In genomic region chr1:11558286-11558685, GRCh38 we compare ENCODE assay signal across 21 cellular contexts.
"Had no signal": no experiment of that assay in that cellular context is flagged by ENCODE, and none has a peak within 500 bp of the region (broad histone marks: within the 10 kb centered on the region; RNA-seq: fewer than 3 reads in every experiment).

No MANE protein-coding gene starts in this region.

- H3K27ac ChIP-seq: adrenal gland, ascending aorta, brain microvascular endothelial cell, foreskin keratinocyte, hepatocyte, left ventricle myocardium inferior, neutrophil, ovary, prostate gland had no signal

- H3K27ac Mint-ChIP-seq: activated naive CD8-positive, alpha-beta T cell; activated T-cell treated with anti-CD3 and anti-CD28 coated beads, Interleukin-2, amount 50 U/mL, for 24 hours; activated T-helper 17 cell treated with anti-CD3 and anti-CD28 coated beads, Interleukin-2, amount 50 U/mL, for 72 hours; dendritic cell treated with granulocyte-macrophage colony-stimulating factor and Interleukin-4, amounts not matched to agents 40 ng/mL and 50 ng/mL, for 4 days; mesothelial cell of epicardium; natural killer cell had no signal

- H3K4me3 ChIP-seq: adrenal gland, ascending aorta, hepatocyte, left ventricle myocardium inferior, ovary, prostate gland had no signal

- DNase-seq: activated naive CD4-positive, alpha-beta T cell; activated T-cell treated with anti-CD3 and anti-CD28 coated beads, Interleukin-2, amount 50 U/mL, for 24 hours; adrenal gland; brain microvascular endothelial cell; caudate nucleus; effector CD4-positive, alpha-beta T cell; erythroblast; foreskin keratinocyte; left ventricle myocardium inferior; natural killer cell; ovary; stimulated activated CD4-positive, alpha-beta T cell treated with anti-CD3 and anti-CD28 coated beads, Interleukin-4, amount 100 ng/mL, for 1 hour; stimulated activated naive CD4-positive, alpha-beta T cell had no signal

- H3K4me2 ChIP-seq: hepatocyte had no signal

- H3K4me1 ChIP-seq: adrenal gland, ascending aorta, left ventricle myocardium inferior, prostate gland had no signal

- H3K36me3 ChIP-seq: adrenal gland, ascending aorta, brain microvascular endothelial cell, left ventricle myocardium inferior, neutrophil, ovary, prostate gland had no signal

- H3K79me2 ChIP-seq: hepatocyte had no signal

- H3K27me3 ChIP-seq: ascending aorta, ovary had no signal

- H3K36me3 Mint-ChIP-seq: activated naive CD8-positive, alpha-beta T cell; mesothelial cell of epicardium; natural killer cell had no signal

- ATAC-seq: activated T-helper 17 cell treated with anti-CD3 and anti-CD28 coated beads, Interleukin-2, amount 50 U/mL, for 72 hours; natural killer cell had no signal

- H3K4me1 Mint-ChIP-seq: activated T-helper 17 cell treated with anti-CD3 and anti-CD28 coated beads, Interleukin-2, amount 50 U/mL, for 72 hours; natural killer cell had no signal

- H3K9me3 ChIP-seq: adrenal gland, ascending aorta, left ventricle myocardium inferior, neutrophil, ovary, prostate gland had no signal

- H3K4me3 Mint-ChIP-seq: activated naive CD8-positive, alpha-beta T cell; activated T-cell treated with anti-CD3 and anti-CD28 coated beads, Interleukin-2, amount 50 U/mL, for 24 hours; activated T-helper 17 cell treated with anti-CD3 and anti-CD28 coated beads, Interleukin-2, amount 50 U/mL, for 72 hours; dendritic cell treated with granulocyte-macrophage colony-stimulating factor and Interleukin-4, amounts not matched to agents 40 ng/mL and 50 ng/mL, for 4 days; mesothelial cell of epicardium; natural killer cell had no signal

- H3K9me3 Mint-ChIP-seq: activated T-cell treated with anti-CD3 and anti-CD28 coated beads, Interleukin-2, amount 50 U/mL, for 24 hours; activated T-helper 17 cell treated with anti-CD3 and anti-CD28 coated beads, Interleukin-2, amount 50 U/mL, for 72 hours; dendritic cell treated with granulocyte-macrophage colony-stimulating factor and Interleukin-4, amounts not matched to agents 40 ng/mL and 50 ng/mL, for 4 days; mesothelial cell of epicardium; natural killer cell had no signal
